Comparison of ENCODE assay signal across 13 cellular contexts in genomic region chr17:40862985-40863733, GRCh38. TPM values are rescaled to one million over a fixed set of nuclear protein-coding genes. Genes with fewer than 3 reads are reported as not detected.
DNase-seq lines count a peak whose midpoint lies in the region; ATAC-seq, FAIRE-seq and TF ChIP-seq lines count a peak whose summit lies in the region.
"Had no signal": no experiment of that assay in that cellular context is flagged by ENCODE, and none has a peak within 500 bp of the region (broad histone marks: within the 10 kb centered on the region; RNA-seq: fewer than 3 reads in every experiment).

No MANE protein-coding gene starts in this region.

- no peak overlapping the region for H3K4me3 ChIP-seq in epithelial cell of esophagus (ENCODE audit: low read length)

- peak; percentile 34 for DNase-seq in activated CD4-positive, alpha-beta T cell treated with anti-CD3 and anti-CD28 coated beads for 48 hours
- no peak for DNase-seq in activated CD4-positive, alpha-beta T cell treated with anti-CD3 and anti-CD28 coated beads for 4 hours
- DNase-seq in NCI-H69 (lab: John Stamatoyannopoulos, UW) (peak; percentile 62), epithelial cell of esophagus (ENCODE audit: low read depth) (no peak), osteocyte (ENCODE audit: extremely low spot score, unreplicated experiment) (no peak), MV-4-11 (lab: John Stamatoyannopoulos, UW) (no peak), frontal cortex (ENCODE audit: low spot score in 2 of 2) (no peak)
- DNase-seq: foreskin melanocyte, NCI-H2107, SIG-M5 had no signal

- TF ChIP-seq CTCF in epithelial cell of esophagus (IDR thresholded peaks at IDR 0.05; ENCODE audit: insufficient read depth, low read depth, low read length, missing control alignments): peak; percentile 33
- peak; percentile 27 for TF ChIP-seq CTCF in osteocyte (IDR thresholded peaks at IDR 0.05)

- no peak overlapping the region for H3K4me3 Mint-ChIP-seq in osteocyte (ENCODE audit: unreplicated experiment)
- H3K4me3 Mint-ChIP-seq: brain had no signal

- H3K4me1 Mint-ChIP-seq in osteocyte (ENCODE audit: unreplicated experiment): no peaks in the 10 kb centered on the region
- H3K4me1 Mint-ChIP-seq: brain had no signal

- H3K36me3 Mint-ChIP-seq in osteocyte (ENCODE audit: unreplicated experiment): no peaks in the 10 kb centered on the region
- H3K36me3 Mint-ChIP-seq: brain had no signal

- peaks cover 8% of the 10 kb centered on the region for H3K27me3 Mint-ChIP-seq in osteocyte (ENCODE audit: unreplicated experiment)

- no peak for FAIRE-seq in frontal cortex (lab: Jason Lieb, UNC)

- no peak for ATAC-seq in HG03469 (IDR thresholded peaks at IDR 0.05; ENCODE audit: unreplicated experiment)

- H3K27ac Mint-ChIP-seq in osteocyte (ENCODE audit: unreplicated experiment): no peak overlapping the region
- H3K27ac Mint-ChIP-seq: brain had no signal

- H3K9me3 Mint-ChIP-seq in osteocyte (ENCODE audit: unreplicated experiment): no peaks in the 10 kb centered on the region
- H3K9me3 Mint-ChIP-seq: brain had no signal

RNA-seq across cellular contexts. Expression of gene KRT12, which starts 3.9 kb away (rescaled TPM):
- total RNA-seq in osteocyte: not detected in 2 replicates
- total RNA-seq in frontal cortex: not detected
- total RNA-seq: mononuclear cell had no signal

RNA-seq across cellular contexts. Expression of gene KRT20, which starts 21.9 kb away (rescaled TPM):
- total RNA-seq in osteocyte (not detected in 2 replicates), frontal cortex (not detected)
- total RNA-seq: mononuclear cell had no signal

RNA-seq across cellular contexts. Expression of gene KRT10, which starts 40.7 kb away (rescaled TPM):
- total RNA-seq in osteocyte (46.5 and 49.0 TPM in 2 replicates), frontal cortex (2.4 TPM)

Comparison
In these comparisons a context has a peak if more than half of its experiments do, and no peak if none do; other contexts are left out.
1. DNase-seq: peak in activated CD4-positive, alpha-beta T cell treated with anti-CD3 and anti-CD28 coated beads for 48 hours (single experiment) and NCI-H69 (single experiment); none in activated CD4-positive, alpha-beta T cell treated with anti-CD3 and anti-CD28 coated beads for 4 hours (0 of 2), epithelial cell of esophagus (single experiment), osteocyte (single experiment), MV-4-11 (single experiment) and frontal cortex (0 of 2).
2. RNA of gene KRT10, which starts 40.7 kb away (total RNA-seq): 46.5 to 49.0 TPM in osteocyte; 2.4 TPM in frontal cortex (single experiment); every median in the first group is over 10 times any median in the second.